ENCODE assay signal across 13 cellular contexts in genomic region chr2:107132141-107132540, GRCh38.
DNase-seq lines count a peak whose midpoint lies in the region; ATAC-seq, FAIRE-seq and TF ChIP-seq lines count a peak whose summit lies in the region.
"Had no signal": no experiment of that assay in that cellular context is flagged by ENCODE, and none has a peak within 500 bp of the region (broad histone marks: within the 10 kb centered on the region; RNA-seq: fewer than 3 reads in every experiment).

No MANE protein-coding gene starts in this region.

- TF ChIP-seq CTCF in astrocyte (IDR thresholded peaks at IDR 0.05; ENCODE audit: insufficient read depth, low read depth, low read length) = no peak
- no peak for TF ChIP-seq CTCF in testis (IDR thresholded peaks at IDR 0.05)

- H3K4me1 Mint-ChIP-seq in astrocyte (ENCODE audit: low read depth, unreplicated experiment) = no peaks in the 10 kb centered on the region
- H3K4me1 Mint-ChIP-seq: activated CD8-positive, alpha-beta memory T cell treated with anti-CD3 and anti-CD28 coated beads, Interleukin-2, amount 10 ng/mL, durations not matched to agents 7 days and 5 days had no signal

- no peaks in the 10 kb centered on the region for H3K27me3 Mint-ChIP-seq in astrocyte (ENCODE audit: low read depth, unreplicated experiment)
- H3K27me3 Mint-ChIP-seq: activated CD8-positive, alpha-beta memory T cell treated with anti-CD3 and anti-CD28 coated beads, Interleukin-2, amount 10 ng/mL, durations not matched to agents 7 days and 5 days had no signal

- H3K4me2 ChIP-seq in astrocyte (ENCODE audit: low read length) = peak overlapping the region; percentile 43

- no peaks in the 10 kb centered on the region for H3K36me3 ChIP-seq in astrocyte (ENCODE audit: insufficient read depth, low read length)
- H3K36me3 ChIP-seq in testis (ENCODE audit: low read depth, missing control alignments) = no peaks in the 10 kb centered on the region

- H3K27ac ChIP-seq in astrocyte (ENCODE audit: low read depth, low read length) (no peak overlapping the region), testis (no peak overlapping the region)

- FAIRE-seq in astrocyte (lab: Jason Lieb, UNC) = no peak
- FAIRE-seq: H54 had no signal

- WGBS in testis, 2 donors = 20 to 47% methylated on average over 10 of the region's 10 CpGs

- no peak overlapping the region for H3K9ac ChIP-seq in astrocyte (ENCODE audit: low read length)

- H3K36me3 Mint-ChIP-seq in astrocyte (ENCODE audit: low read depth, unreplicated experiment) = no peaks in the 10 kb centered on the region
- H3K36me3 Mint-ChIP-seq: activated CD8-positive, alpha-beta memory T cell treated with anti-CD3 and anti-CD28 coated beads, Interleukin-2, amount 10 ng/mL, durations not matched to agents 7 days and 5 days had no signal

- no peaks in the 10 kb centered on the region for H4K20me1 ChIP-seq in astrocyte (ENCODE audit: insufficient read depth, low read length)

- H3K9me3 ChIP-seq in astrocyte (ENCODE audit: insufficient read depth, low read depth, low read length) (no peaks in the 10 kb centered on the region), testis (no peaks in the 10 kb centered on the region)

- no peaks in the 10 kb centered on the region for H3K27me3 ChIP-seq in astrocyte (ENCODE audit: insufficient read depth, low read length)
- no peaks in the 10 kb centered on the region for H3K27me3 ChIP-seq in testis

- no peaks in the 10 kb centered on the region for H3K4me1 ChIP-seq in astrocyte (ENCODE audit: insufficient read depth, low read length)
- H3K4me1 ChIP-seq in testis = no peaks in the 10 kb centered on the region

- H3K27ac Mint-ChIP-seq in astrocyte (ENCODE audit: unreplicated experiment) = no peak overlapping the region
- H3K27ac Mint-ChIP-seq: activated CD8-positive, alpha-beta memory T cell treated with anti-CD3 and anti-CD28 coated beads, Interleukin-2, amount 10 ng/mL, durations not matched to agents 7 days and 5 days had no signal

- no peak for TF ChIP-seq POLR2A in testis (IDR thresholded peaks at IDR 0.05)

- DNase-seq in astrocyte (ENCODE audit: low read depth) (no peak), DMS 273 (lab: John Stamatoyannopoulos, UW; ENCODE audit: unreplicated experiment) (no peak), testis (no peak)
- no peak for DNase-seq in stimulated activated CD4-positive, alpha-beta T cell treated with anti-CD3 and anti-CD28 coated beads, Interleukin-12 subunit alpha, Interleukin-12 subunit beta, amount 100 ng/mL, for 4 hours
- DNase-seq in activated CD4-positive, alpha-beta T cell treated with anti-CD3 and anti-CD28 coated beads for 1 hour = no peak
- DNase-seq: activated CD8-positive, alpha-beta memory T cell treated with anti-CD3 and anti-CD28 coated beads, Interleukin-2, amount 10 ng/mL, durations not matched to agents 7 days and 5 days; foreskin fibroblast; NCI-H1436 treated with DMSO at 0.1 percent for 48 hours; trophoblast cell had no signal

- H3K4me3 ChIP-seq in astrocyte (ENCODE audit: insufficient read depth, low read depth, low read length) (peak overlapping the region; percentile 17), testis (no peak overlapping the region)

- intact Hi-C loops in testis (cut with DNase I; ENCODE audit: low total_unique reads) = no loop called here

- H3K79me2 ChIP-seq in astrocyte (ENCODE audit: insufficient read depth, low read length) = no peaks in the 10 kb centered on the region

- peak overlapping the region; percentile 47 for H2AFZ ChIP-seq in astrocyte (ENCODE audit: low read depth, low read length)

- no peak overlapping the region for H3K4me3 Mint-ChIP-seq in astrocyte (ENCODE audit: unreplicated experiment)
- H3K4me3 Mint-ChIP-seq: activated CD8-positive, alpha-beta memory T cell treated with anti-CD3 and anti-CD28 coated beads, Interleukin-2, amount 10 ng/mL, durations not matched to agents 7 days and 5 days had no signal

- no peaks in the 10 kb centered on the region for H3K9me3 Mint-ChIP-seq in astrocyte (ENCODE audit: unreplicated experiment)

- peak; percentile 89 for ATAC-seq in GM18517 (IDR thresholded peaks at IDR 0.05; ENCODE audit: unreplicated experiment)
- ATAC-seq in GM21717 (IDR thresholded peaks at IDR 0.05; ENCODE audit: unreplicated experiment) = peak; percentile 87
- ATAC-seq in HG03442 (IDR thresholded peaks at IDR 0.05; ENCODE audit: unreplicated experiment) = peak; percentile 98
- ATAC-seq: activated CD8-positive, alpha-beta memory T cell treated with anti-CD3 and anti-CD28 coated beads, Interleukin-2, amount 10 ng/mL, durations not matched to agents 7 days and 5 days had no signal
